In the genomic region with DNA sequence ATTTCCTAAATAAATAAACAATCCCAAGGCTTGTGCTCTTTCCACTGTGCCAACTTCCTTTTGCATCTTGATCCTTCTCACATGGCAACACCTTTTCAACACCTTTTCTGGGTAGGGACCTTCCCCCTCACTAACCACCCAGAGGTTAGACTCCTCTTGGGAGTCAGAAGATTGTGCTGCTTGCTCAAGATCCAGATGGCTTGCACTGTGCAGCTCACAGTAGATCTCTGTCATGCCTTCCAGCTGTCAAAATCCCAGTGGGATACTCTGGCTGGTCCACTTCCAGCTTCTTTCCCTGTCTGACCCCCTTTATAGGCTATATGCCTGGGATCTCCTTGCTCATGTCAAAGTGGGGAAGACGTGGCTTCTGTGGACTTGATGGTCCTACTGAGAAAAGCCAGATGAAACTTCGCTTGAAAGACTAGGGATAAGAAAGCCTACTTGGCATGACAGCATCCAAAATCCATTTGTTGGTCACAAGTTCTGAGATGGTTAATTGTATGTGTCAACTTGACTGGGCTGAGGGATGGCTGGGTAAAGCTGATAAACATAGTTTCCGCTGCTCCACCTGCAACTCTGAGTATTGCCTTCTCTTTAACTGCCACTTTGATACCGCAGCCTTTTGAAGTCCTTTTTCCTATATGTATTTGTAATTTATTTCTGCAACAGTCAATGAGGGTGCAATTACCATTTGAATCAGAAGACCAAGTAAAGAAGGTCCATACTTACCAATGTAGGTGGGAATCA, we compare ENCODE assay signal across 17 cellular contexts.
DNase-seq lines count a peak whose midpoint lies in the region; ATAC-seq, FAIRE-seq and TF ChIP-seq lines count a peak whose summit lies in the region.
"Had no signal": no experiment of that assay in that cellular context is flagged by ENCODE, and none has a peak within 500 bp of the region (broad histone marks: within the 10 kb centered on the region; RNA-seq: fewer than 3 reads in every experiment).

No MANE protein-coding gene starts in this region.

- CTCF ChIA-PET in CD4-positive, alpha-beta T cell (lab: Charles Lee): interaction anchor here (2.9 to 4.0 kb wide), 2 partner anchors 23 to 46 kb away, joined by 32 to 48 read pairs; no protein-coding TSS in a partner anchor

- POLR2A ChIA-PET in CD4-positive, alpha-beta T cell (lab: Charles Lee): interaction anchor here (1.1 to 3.6 kb wide), 9 partner anchors 11 to 872 kb away, joined by 4 to 50 read pairs (median 5); a partner anchor contains a TSS

- no peaks in the 10 kb centered on the region for H3K27me3 Mint-ChIP-seq in CD4-positive, alpha-beta T cell
- H3K27me3 Mint-ChIP-seq in immature natural killer cell (ENCODE audit: low read depth in 3 of 3): peaks cover 3 to 19% (median 3%) of the 10 kb centered on the region in 3 donors

- no peak overlapping the region for H3K27ac ChIP-seq in CD4-positive, alpha-beta T cell (ENCODE audit: low read depth, low read length)
- H3K27ac ChIP-seq: neutrophil, right lobe of liver had no signal

- H3K36me3 Mint-ChIP-seq in CD4-positive, alpha-beta T cell (ENCODE audit: low read depth): no peaks in the 10 kb centered on the region
- peaks cover 0 to 5% (median 3%) of the 10 kb centered on the region in 3 donors for H3K36me3 Mint-ChIP-seq in immature natural killer cell

- intact Hi-C loops in CD4-positive, alpha-beta T cell (cut with DNase I, micrococcal nuclease): loop anchor here in 1 of 2 experiments (10.0 kb wide), 1 partner anchor 143 kb away; no protein-coding TSS in a partner anchor

- peak; percentile 53 for FAIRE-seq in GM18507 (lab: Jason Lieb, UNC)
- FAIRE-seq: urothelium cell line had no signal

- no peak for ATAC-seq in CD4-positive, alpha-beta T cell (ENCODE audit: poor library complexity)
- ATAC-seq: right lobe of liver had no signal

- peak in 1 of 10 experiments; percentile 24 for DNase-seq in CD4-positive, alpha-beta T cell
- no peak for DNase-seq in GM18507 (ENCODE audit: extremely low spot score, insufficient read length, low read depth)
- peak; percentile 18 to 32 for DNase-seq in activated CD4-positive, alpha-beta T cell treated with anti-CD3 and anti-CD28 coated beads, Interleukin-2, amount 50 U/mL, for 4 hours
- peak in 1 of 3 donors; percentile 36 for DNase-seq in immature natural killer cell
- no peak for DNase-seq in foreskin melanocyte
- DNase-seq in dermis blood vessel endothelial cell: no peak
- DNase-seq in nucleus accumbens (lab: John Stamatoyannopoulos, UW): no peak
- DNase-seq: BE2C; H7; mammary epithelial cell; NCI-H1048; NCI-H2171; right lobe of liver; SHP77 treated with DMSO at 0.1 percent for 48 hours; stimulated activated CD4-positive, alpha-beta T cell treated with anti-CD3 and anti-CD28 coated beads, Interleukin-4, amount 100 ng/mL, for 1 hour had no signal

- H3K4me3 Mint-ChIP-seq in CD4-positive, alpha-beta T cell: peak overlapping the region; percentile 76
- H3K4me3 Mint-ChIP-seq in immature natural killer cell: peak overlapping the region; percentile 73 to 91 (median 86)

- no peak for TF ChIP-seq CTCF in CD4-positive, alpha-beta T cell (IDR thresholded peaks at IDR 0.05)

- no peaks in the 10 kb centered on the region for H3K27me3 ChIP-seq in CD4-positive, alpha-beta T cell (ENCODE audit: control insufficient read depth, insufficient read depth, low read length)
- H3K27me3 ChIP-seq: BE2C, right lobe of liver had no signal

- H3K27ac Mint-ChIP-seq in CD4-positive, alpha-beta T cell: peak overlapping the region; percentile 96
- peak overlapping the region; percentile 93 to 98 (median 97) for H3K27ac Mint-ChIP-seq in immature natural killer cell

- no peaks in the 10 kb centered on the region for H3K9me3 ChIP-seq in CD4-positive, alpha-beta T cell (ENCODE audit: control insufficient read depth, low read length)
- H3K9me3 ChIP-seq: BE2C, neutrophil, right lobe of liver had no signal

- peaks cover 66% of the 10 kb centered on the region for H3K4me1 Mint-ChIP-seq in CD4-positive, alpha-beta T cell (ENCODE audit: low read depth)
- peaks cover 82 to 92% of the 10 kb centered on the region in 2 donors for H3K4me1 Mint-ChIP-seq in immature natural killer cell

- H3K9me3 Mint-ChIP-seq in CD4-positive, alpha-beta T cell: no peaks in the 10 kb centered on the region
- H3K9me3 Mint-ChIP-seq in immature natural killer cell: no peaks in the 10 kb centered on the region

Comparison
In these comparisons a context has a peak if more than half of its experiments do, and no peak if none do; other contexts are left out.
1. DNase-seq: peak in activated CD4-positive, alpha-beta T cell treated with anti-CD3 and anti-CD28 coated beads, Interleukin-2, amount 50 U/mL, for 4 hours (2 of 2); none in GM18507 (single experiment), foreskin melanocyte (single experiment), dermis blood vessel endothelial cell (single experiment) and nucleus accumbens (0 of 56).